In genomic region chr5:180114304-180115003, GRCh38 we compare ENCODE assay signal across 13 cellular contexts.
"Had no signal": no experiment of that assay in that cellular context is flagged by ENCODE, and none has a peak within 500 bp of the region (broad histone marks: within the 10 kb centered on the region; RNA-seq: fewer than 3 reads in every experiment).

No MANE protein-coding gene starts in this region.

- H3K27ac ChIP-seq: brain microvascular endothelial cell, esophagus muscularis mucosa, psoas muscle, testis had no signal

- H3K36me3 ChIP-seq: brain microvascular endothelial cell, esophagus muscularis mucosa had no signal

- ATAC-seq: natural killer cell, psoas muscle, T-cell had no signal

- DNase-seq: activated CD4-positive, alpha-beta memory T cell treated with anti-CD3 and anti-CD28 coated beads, Interleukin-2, amount 10 ng/mL, durations not matched to agents 7 days and 5 days; activated naive CD8-positive, alpha-beta T cell treated with anti-CD3 and anti-CD28 coated beads for 36 hours; brain microvascular endothelial cell; cerebellar nuclear complex; natural killer cell; occipital lobe; stimulated activated CD4-positive, alpha-beta T cell treated with anti-CD3 and anti-CD28 coated beads, Interleukin-4, amount 100 ng/mL, for 1 hour; stimulated activated CD8-positive, alpha-beta memory T cell treated with anti-CD3 and anti-CD28 coated beads, Interleukin-4, amount 100 ng/mL, for 48 hours; T-cell; T1000; testis had no signal

- H3K4me3 ChIP-seq: esophagus muscularis mucosa, psoas muscle, testis had no signal

- H3K27me3 ChIP-seq: brain microvascular endothelial cell, testis had no signal

- H3K4me1 ChIP-seq: esophagus muscularis mucosa, psoas muscle, testis had no signal

- H3K9me3 ChIP-seq: esophagus muscularis mucosa, psoas muscle, testis had no signal
